Comparison of ENCODE assay signal across 13 cellular contexts in genomic region chr5:172871561-172871960, GRCh38. TPM values are rescaled to one million over a fixed set of nuclear protein-coding genes. Genes with fewer than 3 reads are reported as not detected.
DNase-seq lines count a peak whose midpoint lies in the region; ATAC-seq, FAIRE-seq and TF ChIP-seq lines count a peak whose summit lies in the region.
"Had no signal": no experiment of that assay in that cellular context is flagged by ENCODE, and none has a peak within 500 bp of the region (broad histone marks: within the 10 kb centered on the region; RNA-seq: fewer than 3 reads in every experiment).

No MANE protein-coding gene starts in this region.

- no peaks in the 10 kb centered on the region for H3K27me3 Mint-ChIP-seq in astrocyte (ENCODE audit: low read depth, unreplicated experiment)
- no peaks in the 10 kb centered on the region for H3K27me3 Mint-ChIP-seq in CD8-positive, alpha-beta T cell (ENCODE audit: low read depth)
- H3K27me3 Mint-ChIP-seq: activated naive CD8-positive, alpha-beta T cell treated with anti-CD3 and anti-CD28 coated beads for 36 hours had no signal

- TF ChIP-seq CTCF in astrocyte (IDR thresholded peaks at IDR 0.05; ENCODE audit: insufficient read depth, low read depth, low read length): no peak
- TF ChIP-seq CTCF in smooth muscle cell (IDR thresholded peaks at IDR 0.05; ENCODE audit: borderline replicate concordance, insufficient read depth, poor library complexity, severe bottlenecking): no peak
- no peak for TF ChIP-seq CTCF in CD8-positive, alpha-beta T cell (IDR thresholded peaks at IDR 0.05)

- FAIRE-seq in astrocyte (lab: Jason Lieb, UNC): no peak

- H3K36me3 ChIP-seq in GM23248 (ENCODE audit: low read depth): no peaks in the 10 kb centered on the region
- H3K36me3 ChIP-seq in astrocyte (ENCODE audit: insufficient read depth, low read length): no peaks in the 10 kb centered on the region
- no peaks in the 10 kb centered on the region for H3K36me3 ChIP-seq in smooth muscle cell (ENCODE audit: low read depth)
- no peaks in the 10 kb centered on the region for H3K36me3 ChIP-seq in CD8-positive, alpha-beta T cell (ENCODE audit: insufficient read depth, low read length)

- H2AFZ ChIP-seq in GM23248: no peak overlapping the region
- no peak overlapping the region for H2AFZ ChIP-seq in astrocyte (ENCODE audit: low read depth, low read length)
- no peak overlapping the region for H2AFZ ChIP-seq in smooth muscle cell (ENCODE audit: low read depth)

- H3K9me3 ChIP-seq in GM23248 (ENCODE audit: low read depth) (no peaks in the 10 kb centered on the region), astrocyte (ENCODE audit: insufficient read depth, low read depth, low read length) (no peaks in the 10 kb centered on the region), smooth muscle cell (replicated peaks; ENCODE audit: low read depth) (no peaks in the 10 kb centered on the region)
- H3K9me3 ChIP-seq in CD8-positive, alpha-beta T cell (ENCODE audit: low read length): no peaks in the 10 kb centered on the region

- H3K27ac ChIP-seq in GM23248 (peak overlapping the region; percentile 99), astrocyte (ENCODE audit: low read depth, low read length) (peak overlapping the region; percentile 95), layer of hippocampus (ENCODE audit: low read depth, low read length) (peak overlapping the region; percentile 74), smooth muscle cell (ENCODE audit: low read depth) (peak overlapping the region; percentile 81)
- H3K27ac ChIP-seq in CD8-positive, alpha-beta T cell (ENCODE audit: low read depth, low read length): no peak overlapping the region
- H3K27ac ChIP-seq: VCaP had no signal

- H3K9ac ChIP-seq in GM23248 (peak overlapping the region; percentile 84), astrocyte (ENCODE audit: low read length) (peak overlapping the region; percentile 78), smooth muscle cell (ENCODE audit: low read depth) (peak overlapping the region; percentile 43)

- 67 to 76% methylated on average over 3 of the region's 3 CpGs for WGBS in GM23248 (ENCODE audit: low coverage in 1 of 2, low lambda C conversion rate in 2 of 2, missing lambda C conversion rate in 2 of 2), 2 experiments
- 94% methylated on average over 3 of the region's 3 CpGs for whole genome bisulfite sequencing in smooth muscle cell (ENCODE audit: low lambda C conversion rate)

- no peak overlapping the region for H3K4me3 Mint-ChIP-seq in astrocyte (ENCODE audit: unreplicated experiment)
- no peak overlapping the region for H3K4me3 Mint-ChIP-seq in CD8-positive, alpha-beta T cell
- H3K4me3 Mint-ChIP-seq: activated naive CD8-positive, alpha-beta T cell treated with anti-CD3 and anti-CD28 coated beads for 36 hours; mesothelial cell of epicardium had no signal

- H3K27me3 ChIP-seq in GM23248 (replicated peaks; ENCODE audit: insufficient read depth): no peaks in the 10 kb centered on the region
- H3K27me3 ChIP-seq in astrocyte (ENCODE audit: insufficient read depth, low read length): no peaks in the 10 kb centered on the region
- no peaks in the 10 kb centered on the region for H3K27me3 ChIP-seq in layer of hippocampus (ENCODE audit: control insufficient read depth, insufficient read depth, low read length)
- no peaks in the 10 kb centered on the region for H3K27me3 ChIP-seq in smooth muscle cell (ENCODE audit: low read depth)
- H3K27me3 ChIP-seq in CD8-positive, alpha-beta T cell (ENCODE audit: insufficient read depth, low read length): no peaks in the 10 kb centered on the region

- no peaks in the 10 kb centered on the region for H3K9me2 ChIP-seq in GM23248 (ENCODE audit: insufficient read depth)

- peaks cover 2% of the 10 kb centered on the region for H3K36me3 Mint-ChIP-seq in astrocyte (ENCODE audit: low read depth, unreplicated experiment)
- peaks cover 7% of the 10 kb centered on the region for H3K36me3 Mint-ChIP-seq in CD8-positive, alpha-beta T cell
- H3K36me3 Mint-ChIP-seq: activated naive CD8-positive, alpha-beta T cell treated with anti-CD3 and anti-CD28 coated beads for 36 hours; mesothelial cell of epicardium had no signal

- no peaks in the 10 kb centered on the region for H3K9me3 Mint-ChIP-seq in astrocyte (ENCODE audit: unreplicated experiment)
- no peaks in the 10 kb centered on the region for H3K9me3 Mint-ChIP-seq in CD8-positive, alpha-beta T cell
- H3K9me3 Mint-ChIP-seq: activated naive CD8-positive, alpha-beta T cell treated with anti-CD3 and anti-CD28 coated beads for 36 hours; mesothelial cell of epicardium had no signal

- no peak overlapping the region for H3K4me3 ChIP-seq in GM23248
- no peak overlapping the region for H3K4me3 ChIP-seq in astrocyte (ENCODE audit: insufficient read depth, low read depth, low read length)
- no peak overlapping the region for H3K4me3 ChIP-seq in smooth muscle cell
- no peak overlapping the region for H3K4me3 ChIP-seq in CD8-positive, alpha-beta T cell (ENCODE audit: low read depth, low read length)

- H3K4me2 ChIP-seq in GM23248 (ENCODE audit: unreplicated experiment): peak overlapping the region; percentile 19
- peak overlapping the region; percentile 76 for H3K4me2 ChIP-seq in astrocyte (ENCODE audit: low read length)
- H3K4me2 ChIP-seq in smooth muscle cell: no peak overlapping the region

- intact Hi-C loops in posterior cingulate gyrus (cut with DNase I): no loop called here
- intact Hi-C loops in CD8-positive, alpha-beta T cell (cut with DNase I, micrococcal nuclease): no loop called here

- in situ Hi-C loops in GM23248 (cut with MboI): no loop called here

- DNase-seq in GM23248 (no peak), astrocyte (ENCODE audit: low read depth) (no peak), smooth muscle cell (lab: John Stamatoyannopoulos, UW; ENCODE audit: unreplicated experiment) (no peak), posterior cingulate gyrus (no peak), H4 (ENCODE audit: low spot score) (no peak)
- no peak for DNase-seq in CD8-positive, alpha-beta T cell
- DNase-seq: activated CD8-positive, alpha-beta memory T cell treated with anti-CD3 and anti-CD28 coated beads, Interleukin-2, amount 50 U/mL, for 48 hours; activated naive CD8-positive, alpha-beta T cell treated with anti-CD3 and anti-CD28 coated beads for 36 hours; NCI-H82 had no signal

- CTCF ChIA-PET in CD8-positive, alpha-beta T cell (lab: Charles Lee): no interaction called here

- no peak for ATAC-seq in HG02938 (IDR thresholded peaks at IDR 0.05; ENCODE audit: unreplicated experiment)
- ATAC-seq in CD8-positive, alpha-beta T cell: no peak

- POLR2A ChIA-PET in CD8-positive, alpha-beta T cell (lab: Charles Lee): no interaction called here

- H3K4me1 ChIP-seq in GM23248 (ENCODE audit: insufficient read depth): peaks cover 71% of the 10 kb centered on the region
- peaks cover 75% of the 10 kb centered on the region for H3K4me1 ChIP-seq in astrocyte (ENCODE audit: insufficient read depth, low read length)
- peaks cover 13% of the 10 kb centered on the region for H3K4me1 ChIP-seq in smooth muscle cell (ENCODE audit: low read depth)
- H3K4me1 ChIP-seq in CD8-positive, alpha-beta T cell (ENCODE audit: insufficient read depth, low read length): peaks cover 12% of the 10 kb centered on the region

- H4K20me1 ChIP-seq in GM23248 (ENCODE audit: insufficient read depth) (no peaks in the 10 kb centered on the region), astrocyte (ENCODE audit: insufficient read depth, low read length) (no peaks in the 10 kb centered on the region), smooth muscle cell (ENCODE audit: low read depth) (peaks cover 16% of the 10 kb centered on the region)

- H3K4me1 Mint-ChIP-seq in astrocyte (ENCODE audit: low read depth, unreplicated experiment): peaks cover 27% of the 10 kb centered on the region
- H3K4me1 Mint-ChIP-seq in CD8-positive, alpha-beta T cell (ENCODE audit: low read depth): peaks cover 43% of the 10 kb centered on the region

- peaks cover 51% of the 10 kb centered on the region for H3F3A ChIP-seq in GM23248 (ENCODE audit: insufficient read depth)
- peaks cover 5% of the 10 kb centered on the region for H3F3A ChIP-seq in smooth muscle cell (ENCODE audit: low read depth)

- H3K79me2 ChIP-seq in GM23248 (ENCODE audit: insufficient read depth): peaks cover 79% of the 10 kb centered on the region
- H3K79me2 ChIP-seq in astrocyte (ENCODE audit: insufficient read depth, low read length): peaks cover 63% of the 10 kb centered on the region
- peaks cover 28% of the 10 kb centered on the region for H3K79me2 ChIP-seq in smooth muscle cell (ENCODE audit: low read depth)

- no peak overlapping the region for H3K27ac Mint-ChIP-seq in astrocyte (ENCODE audit: unreplicated experiment)
- no peak overlapping the region for H3K27ac Mint-ChIP-seq in CD8-positive, alpha-beta T cell
- H3K27ac Mint-ChIP-seq: activated naive CD8-positive, alpha-beta T cell treated with anti-CD3 and anti-CD28 coated beads for 36 hours; mesothelial cell of epicardium had no signal

RNA-seq across cellular contexts. Expression of gene ERGIC1, which starts 37.5 kb away (rescaled TPM):
- total RNA-seq in GM23248 (2014; rRNA removed; shearing (Covaris generic)): 233 and 235 TPM in 2 replicates
- 66.4 and 75.8 TPM in 2 replicates for polyA plus RNA-seq in GM23248 (2016; fragmentation: Nextera tagmentation; extraction: Ambion mirVana)
- total RNA-seq in astrocyte: 131 and 137 TPM in 2 replicates
- 135 and 140 TPM in 2 replicates for total RNA-seq in smooth muscle cell
- 33.2 and 38.2 TPM in 2 replicates for polyA plus RNA-seq in smooth muscle cell
- 10 to 100 TPM; 61.0 to 61.2 TPM for total RNA-seq in CD8-positive, alpha-beta T cell
- total RNA-seq in H4 (2014; rRNA removed; shearing (Covaris generic)): 72.3 and 86.2 TPM in 2 replicates
